ENCODE assay signal across 19 cellular contexts in the genomic region with DNA sequence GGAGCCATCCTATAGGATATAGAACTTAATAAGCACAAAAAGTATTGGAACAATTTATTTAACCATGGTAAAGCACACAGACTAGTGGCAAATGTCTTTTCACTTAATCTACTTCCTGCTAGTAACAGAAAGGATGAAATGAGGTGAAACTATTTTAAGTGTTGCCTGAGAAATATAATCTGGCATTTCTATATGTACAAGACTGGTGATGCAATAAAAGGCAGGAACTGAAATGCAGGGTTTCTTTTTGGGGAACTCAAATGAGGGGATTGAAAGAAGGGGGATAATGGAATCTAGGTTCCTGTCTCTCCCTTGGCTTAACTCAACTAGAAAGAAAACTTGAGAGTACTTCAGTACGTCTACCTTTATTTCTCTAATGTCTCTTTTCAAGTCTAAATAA.
DNase-seq lines count a peak whose midpoint lies in the region; ATAC-seq and TF ChIP-seq lines count a peak whose summit lies in the region.
"Had no signal": no experiment of that assay in that cellular context is flagged by ENCODE, and none has a peak within 500 bp of the region (broad histone marks: within the 10 kb centered on the region; RNA-seq: fewer than 3 reads in every experiment).

No MANE protein-coding gene starts in this region.

- no peak for TF ChIP-seq CTCF in OCI-LY3 (IDR thresholded peaks at IDR 0.05; ENCODE audit: low read depth, low read length)
- no peak for TF ChIP-seq CTCF in cardiac fibroblast (IDR thresholded peaks at IDR 0.05; ENCODE audit: low read depth, low read length)

- no peaks in the 10 kb centered on the region for H3K9me3 ChIP-seq in HUES64 (ENCODE audit: insufficient read depth, low read depth, low read length)
- no peaks in the 10 kb centered on the region for H3K9me3 ChIP-seq in OCI-LY3 (ENCODE audit: insufficient read depth, low read length)
- H3K9me3 ChIP-seq: lower lobe of right lung, right atrium auricular region had no signal

- no peak overlapping the region for H2AFZ ChIP-seq in OCI-LY3 (ENCODE audit: low read depth, low read length)

- H3K4me2 ChIP-seq in OCI-LY3 (ENCODE audit: low read length), result peak overlapping the region; percentile 0; the same call in 1 of the 2 replicates

- H3K27ac ChIP-seq in HUES64 (ENCODE audit: low read depth, low read length) (0 out of 2 replicates have a peak overlapping the region, but pooled peaks have one; percentile 5), OCI-LY3 (ENCODE audit: low read length) (0 out of 2 replicates have a peak overlapping the region, but pooled peaks have one; percentile 0)
- H3K27ac ChIP-seq: foreskin keratinocyte, lower lobe of right lung, right atrium auricular region had no signal

- H3K9ac ChIP-seq in HUES64 (ENCODE audit: low read depth, low read length) (no peak overlapping the region), OCI-LY3 (ENCODE audit: low read length) (no peak overlapping the region)

- H3K4me1 ChIP-seq in HUES64 (ENCODE audit: insufficient read depth, low read length), result peaks cover 56% of the 10 kb centered on the region
- H3K4me1 ChIP-seq in OCI-LY3 (ENCODE audit: low read length), result peaks cover 19% of the 10 kb centered on the region
- H3K4me1 ChIP-seq: foreskin keratinocyte, lower lobe of right lung, right atrium auricular region had no signal

- H3K4me3 ChIP-seq in HUES64 (ENCODE audit: low read length) (no peak overlapping the region), OCI-LY3 (ENCODE audit: low read length) (no peak overlapping the region), cardiac fibroblast (replicated peaks in 1 of 2; ENCODE audit: low read depth in 2 of 2, low read length in 2 of 2) (no peak overlapping the region)
- H3K4me3 ChIP-seq: lower lobe of right lung, right atrium auricular region had no signal

- H3K79me2 ChIP-seq in OCI-LY3 (ENCODE audit: low read length), result no peaks in the 10 kb centered on the region

- DNase-seq in AML-193 (lab: John Stamatoyannopoulos, UW) (peak; percentile 63 to 75), cardiac fibroblast (ENCODE audit: low read depth in 2 of 2) (peak; percentile 12 to 14), mesenteric fat pad (ENCODE audit: low spot score) (no peak), HT-29 (ENCODE audit: low spot score) (no peak), NCI-H2196 treated with DMSO at 0.1 percent for 48 hours (lab: John Stamatoyannopoulos, UW; ENCODE audit: unreplicated experiment) (no peak)
- DNase-seq: activated CD4-positive, CD25-positive, alpha-beta regulatory T cell treated with anti-CD3 and anti-CD28 coated beads, Interleukin-2, amount 50 U/mL, for 72 hours; activated naive CD8-positive, alpha-beta T cell treated with anti-CD3 and anti-CD28 coated beads, Interleukin-2, amount 50 U/mL, for 24 hours; foreskin keratinocyte; lower lobe of right lung; NCI-H1694; NCI-H2227 treated with DMSO at 0.1 percent for 48 hours; NK-92 treated with Interleukin-12 subunit alpha and Interleukin-12 subunit beta, amount 100 ng/mL, for 24 hours; occipital lobe; Right ventricle myocardium superior; stimulated activated CD4-positive, alpha-beta T cell treated with anti-CD3 and anti-CD28 coated beads, Interleukin-15, amount 100 ng/mL, for 24 hours had no signal

- 100% methylated on average over 1 of the region's 1 CpG for WGBS in HUES64

- H3K36me3 ChIP-seq in HUES64 (ENCODE audit: insufficient read depth, low read length), result no peaks in the 10 kb centered on the region
- no peaks in the 10 kb centered on the region for H3K36me3 ChIP-seq in OCI-LY3 (replicated peaks; ENCODE audit: low read depth, low read length)
- H3K36me3 ChIP-seq: right atrium auricular region had no signal

- H4K20me1 ChIP-seq in OCI-LY3 (ENCODE audit: insufficient read depth, low read length), result no peaks in the 10 kb centered on the region

- no peaks in the 10 kb centered on the region for H3K27me3 ChIP-seq in HUES64 (ENCODE audit: insufficient read depth, low read length)
- H3K27me3 ChIP-seq in OCI-LY3 (ENCODE audit: low read depth, low read length), result no peaks in the 10 kb centered on the region
- H3K27me3 ChIP-seq: foreskin keratinocyte, right atrium auricular region had no signal

- no peak for ATAC-seq in HG03025 (IDR thresholded peaks at IDR 0.05; ENCODE audit: low FRiP score, unreplicated experiment)
- ATAC-seq: activated naive CD8-positive, alpha-beta T cell treated with anti-CD3 and anti-CD28 coated beads, Interleukin-2, amount 50 U/mL, for 24 hours; foreskin keratinocyte; lower lobe of right lung had no signal

Comparison
In these comparisons a context has a peak if more than half of its experiments do, and no peak if none do; other contexts are left out.
1. DNase-seq: peak in AML-193 (2 of 2) and cardiac fibroblast (2 of 2); none in mesenteric fat pad (single experiment), HT-29 (single experiment) and NCI-H2196 treated with DMSO at 0.1 percent for 48 hours (single experiment).